Comparison of ENCODE assay signal across 36 cellular contexts in genomic region chr4:160685729-160686128, GRCh38.
"Had no signal": no experiment of that assay in that cellular context is flagged by ENCODE, and none has a peak within 500 bp of the region (broad histone marks: within the 10 kb centered on the region; RNA-seq: fewer than 3 reads in every experiment).

No MANE protein-coding gene starts in this region.

- H3K4me3 ChIP-seq: adrenal gland, body of pancreas, breast epithelium, cardiac muscle cell had no signal

- ATAC-seq: activated CD8-positive, alpha-beta T cell treated with anti-CD3 and anti-CD28 coated beads for 36 hours; activated naive CD4-positive, alpha-beta T cell treated with anti-CD3 and anti-CD28 coated beads, Interleukin-2, amount 50 U/mL, for 72 hours; activated T-cell treated with anti-CD3 and anti-CD28 coated beads, Interleukin-2, amount 50 U/mL, for 4 hours; activated T-cell treated with anti-CD3 and anti-CD28 coated beads, Interleukin-2, amount 50 U/mL, for 72 hours; activated T-helper 17 cell treated with anti-CD3 and anti-CD28 coated beads, Interleukin-2, amount 50 U/mL, for 72 hours; body of pancreas had no signal

- H3K9me3 ChIP-seq: body of pancreas had no signal

- H3K27me3 ChIP-seq: adrenal gland, body of pancreas, brain microvascular endothelial cell, breast epithelium, cardiac muscle cell had no signal

- H3K4me1 ChIP-seq: adrenal gland, body of pancreas, breast epithelium had no signal

- H3K36me3 ChIP-seq: adrenal gland, brain microvascular endothelial cell, breast epithelium, cardiac muscle cell had no signal

- H3K27ac ChIP-seq: adrenal gland, body of pancreas, brain microvascular endothelial cell, breast epithelium, cardiac muscle cell, VCaP had no signal

- DNase-seq: activated B cell treated with CpG ODN at 0.5 μM for 24 hours; activated CD4-positive, alpha-beta memory T cell treated with anti-CD3 and anti-CD28 coated beads for 36 hours; activated CD4-positive, alpha-beta T cell treated with anti-CD3 and anti-CD28 coated beads for 4 hours; activated CD4-positive, alpha-beta T cell treated with anti-CD3 and anti-CD28 coated beads, Interleukin-2, amount 10 ng/mL, durations not matched to agents 24 days and 14 days; activated CD4-positive, alpha-beta T cell treated with anti-CD3 and anti-CD28 coated beads, Interleukin-2, amount 50 U/mL, for 1 hour; activated CD4-positive, alpha-beta T cell treated with anti-CD3 and anti-CD28 coated beads, Interleukin-2, amount 50 U/mL, for 4 hours; activated CD4-positive, CD25-positive, alpha-beta regulatory T cell treated with anti-CD3 and anti-CD28 coated beads, Interleukin-2, amount 50 U/mL, for 72 hours; activated CD8-positive, alpha-beta memory T cell treated with anti-CD3 and anti-CD28 coated beads, Interleukin-2, amount 50 U/mL, for 4 hours; activated CD8-positive, alpha-beta T cell treated with anti-CD3 and anti-CD28 coated beads for 36 hours; activated effector memory CD4-positive, alpha-beta T cell treated with anti-CD3 and anti-CD28 coated beads, Interleukin-2, amount 50 U/mL, for 16 hours; activated gamma-delta T cell treated with Interleukin-2 at 50 U/mL for 16 hours; activated naive CD4-positive, alpha-beta T cell; activated naive CD4-positive, alpha-beta T cell treated with anti-CD3 and anti-CD28 coated beads for 36 hours; activated naive CD4-positive, alpha-beta T cell treated with anti-CD3 and anti-CD28 coated beads, Interleukin-2, amount 50 U/mL, for 16 hours; activated naive CD8-positive, alpha-beta T cell treated with anti-CD3 and anti-CD28 coated beads for 36 hours; activated T-cell treated with anti-CD3 and anti-CD28 coated beads for 4 hours; activated T-cell treated with anti-CD3 and anti-CD28 coated beads, Interleukin-2, amount 50 U/mL, for 1 hour; activated T-cell treated with anti-CD3 and anti-CD28 coated beads, Interleukin-2, amount 50 U/mL, for 4 hours; activated T-cell treated with anti-CD3 and anti-CD28 coated beads, Interleukin-2, amount 50 U/mL, for 72 hours; adrenal gland; amniotic stem cell; aorta; body of pancreas; brain microvascular endothelial cell; caudate nucleus; cerebellar nuclear complex; T-helper 1 cell; T-helper 2 cell; T-helper 9 cell had no signal

- FAIRE-seq: astrocyte, TTC549 had no signal
